Comparison of ENCODE assay signal across 14 cellular contexts in the genomic region with DNA sequence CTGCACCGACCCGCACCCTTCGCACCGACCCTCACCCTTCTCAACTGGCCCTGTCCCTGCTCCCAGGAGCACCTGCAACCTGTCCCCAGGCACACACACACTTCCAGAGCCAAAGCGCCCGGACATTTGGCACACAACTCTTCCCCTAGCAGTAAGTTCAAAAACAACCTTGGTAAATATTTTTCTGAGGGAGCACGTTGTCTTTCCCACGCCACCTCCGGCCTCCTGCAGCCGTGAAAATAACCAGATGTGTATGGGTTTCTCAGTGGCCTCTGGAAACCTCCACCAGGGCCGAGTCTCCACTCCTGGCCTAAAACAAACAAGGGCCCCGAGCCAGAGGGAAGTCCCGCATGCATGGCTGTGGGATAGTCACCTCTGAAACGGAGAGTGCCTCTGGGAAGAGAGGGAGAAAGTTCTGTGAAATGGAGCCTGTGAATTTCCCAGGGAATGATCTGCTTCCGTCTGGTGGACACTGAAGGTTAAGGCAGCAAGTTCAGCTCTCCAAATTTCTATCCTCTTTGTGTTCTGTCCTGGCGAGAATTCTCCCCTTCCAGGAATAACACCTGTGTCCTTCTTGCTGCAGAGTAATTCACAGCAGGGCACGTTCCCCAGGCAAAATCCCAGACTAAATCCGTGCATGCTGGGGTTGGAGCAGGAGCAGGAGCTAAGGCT. TPM values are rescaled to one million over a fixed set of nuclear protein-coding genes. Genes with fewer than 3 reads are reported as not detected.
DNase-seq lines count a peak whose midpoint lies in the region; ATAC-seq and TF ChIP-seq lines count a peak whose summit lies in the region.
"Had no signal": no experiment of that assay in that cellular context is flagged by ENCODE, and none has a peak within 500 bp of the region (broad histone marks: within the 10 kb centered on the region; RNA-seq: fewer than 3 reads in every experiment).

No MANE protein-coding gene starts in this region.

- TF ChIP-seq POLR2A in sigmoid colon (IDR thresholded peaks at IDR 0.05) (no peak), GM18505 (IDR thresholded peaks at IDR 0.05; ENCODE audit: borderline replicate concordance, extremely low read depth, insufficient read depth, insufficient read length) (no peak)

- CTCF ChIA-PET in HEK293 (lab: Yijun Ruan, JAX): interaction anchor here (0.5 kb wide), 1 partner anchor 280 kb away, joined by 3 read pairs; no protein-coding TSS in a partner anchor

- no peaks in the 10 kb centered on the region for H3K4me1 ChIP-seq in HEK293 (ENCODE audit: control insufficient read depth, insufficient read depth, low read length)
- peaks cover 3 to 80% (median 47%) of the 10 kb centered on the region in 4 donors for H3K4me1 ChIP-seq in sigmoid colon

- H3K9me3 ChIP-seq in HEK293 (ENCODE audit: control insufficient read depth, insufficient read depth, low read depth, low read length) (no peaks in the 10 kb centered on the region), sigmoid colon (no peaks in the 10 kb centered on the region)
- H3K9me3 ChIP-seq: BLaER1 had no signal

- no peaks in the 10 kb centered on the region for H3K27me3 ChIP-seq in sigmoid colon
- H3K27me3 ChIP-seq: BLaER1 had no signal

- TF ChIP-seq CTCF in HEK293 (tag by site-specific recombination; IDR thresholded peaks at IDR 0.05) (no peak), sigmoid colon (IDR thresholded peaks at IDR 0.05) (peak; percentile 18 to 50 (median 30))

- POLR2A ChIA-PET in HEK293 (lab: Yijun Ruan, JAX): no interaction called here

- H3K36me3 ChIP-seq in HEK293 (ENCODE audit: control insufficient read depth in 2 of 2, insufficient read depth in 1 of 2, low read length in 2 of 2) (no peaks in the 10 kb centered on the region), sigmoid colon (no peaks in the 10 kb centered on the region)
- H3K36me3 ChIP-seq: BLaER1 had no signal

- peak in 1 of 4 donors; percentile 54 for TF ChIP-seq EP300 in sigmoid colon (IDR thresholded peaks at IDR 0.05)

- peak; percentile 92 for DNase-seq in cerebellar cortex (ENCODE audit: low spot score)
- peak; percentile 38 for DNase-seq in left kidney (ENCODE audit: low read depth, low spot score)
- DNase-seq in sigmoid colon: peak; percentile 89
- DNase-seq in NCI-H2081 treated with DMSO at 0.1 percent for 48 hours (lab: John Stamatoyannopoulos, UW): no peak
- DNase-seq in posterior cingulate gyrus: no peak
- DNase-seq: activated CD8-positive, alpha-beta memory T cell treated with anti-CD3 and anti-CD28 coated beads, Interleukin-2, amount 50 U/mL, for 48 hours; NCI-H1436; stimulated activated CD4-positive, alpha-beta T cell treated with anti-CD3 and anti-CD28 coated beads, Interleukin-2, amount 100 ng/mL, for 24 hours; T-helper 9 cell had no signal

- H3K27ac ChIP-seq in HEK293 (ENCODE audit: extremely low read depth, low read depth, low read length) (no peak overlapping the region), sigmoid colon (peak overlapping the region; percentile 60 to 87 (median 75))
- H3K27ac ChIP-seq: BLaER1, HL-60 had no signal

- WGBS in sigmoid colon, 2 donors: 59 to 65% methylated on average over 18 of the region's 18 CpGs

- H3K4me3 ChIP-seq in HEK293 (ENCODE audit: low read depth, low read length) (no peak overlapping the region), sigmoid colon (no peak overlapping the region)
- H3K4me3 ChIP-seq: BLaER1 had no signal

- intact Hi-C loops in sigmoid colon (cut with DNase I) (loop anchor here (5.0 kb wide), 1 partner anchor 33 kb away; no protein-coding TSS in a partner anchor), posterior cingulate gyrus (cut with DNase I) (no loop called here)

- no peak for ATAC-seq in GM21786 (IDR thresholded peaks at IDR 0.05; ENCODE audit: unreplicated experiment)
- ATAC-seq in GM18505 (IDR thresholded peaks at IDR 0.05; ENCODE audit: unreplicated experiment): no peak

TF ChIP-seq in HEK293, 187 proteins besides CTCF, POLR2A, EP300 and RAD21:
- no peak for TF ChIP-seq ZNF148 (tag by site-specific recombination; IDR thresholded peaks at IDR 0.05; ENCODE audit: borderline replicate concordance)
- TF ChIP-seq ZIC2 (tag by site-specific recombination; IDR thresholded peaks at IDR 0.05): 0 out of 2 replicates have a peak, but pooled peaks have one; percentile 13

RNA-seq across cellular contexts. Expression of gene PODXL, which starts 15.8 kb away (rescaled TPM):
- 10 to 100 TPM; 15.8 to 23.2 (median 20.2) TPM for total RNA-seq in sigmoid colon
- 1 to 10 TPM; 1.2 to 8.8 (median 3.0) TPM for polyA plus RNA-seq in sigmoid colon

Comparison
In these comparisons a context has a peak if more than half of its experiments do, and no peak if none do; other contexts are left out.
1. DNase-seq: peak in cerebellar cortex (single experiment), left kidney (single experiment) and sigmoid colon (single experiment); none in NCI-H2081 treated with DMSO at 0.1 percent for 48 hours (single experiment) and posterior cingulate gyrus (0 of 10).